In genomic region chr2:85750509-85751299, GRCh38 we compare ENCODE assay signal across 8 cellular contexts. TPM values are rescaled to one million over a fixed set of nuclear protein-coding genes. Genes with fewer than 3 reads are reported as not detected.
A peak's percentile ranks its signal among the peaks of the same experiment; 100 is the strongest.
DNase-seq lines count a peak whose midpoint lies in the region; ATAC-seq and TF ChIP-seq lines count a peak whose summit lies in the region.

No MANE protein-coding gene starts in this region.

- ATAC-seq in activated CD8-positive, alpha-beta T cell treated with anti-CD3 and anti-CD28 coated beads for 36 hours = peak; percentile 61
- ATAC-seq in HG03378 (IDR thresholded peaks at IDR 0.05; ENCODE audit: unreplicated experiment) = no peak

- H3K4me1 Mint-ChIP-seq in activated CD8-positive, alpha-beta T cell treated with anti-CD3 and anti-CD28 coated beads for 36 hours (ENCODE audit: low read depth) = peaks cover 14% of the 10 kb centered on the region
- H3K4me1 Mint-ChIP-seq in endothelial cell (ENCODE audit: unreplicated experiment) = peaks cover 7% of the 10 kb centered on the region

- TF ChIP-seq CTCF in activated CD8-positive, alpha-beta T cell treated with anti-CD3 and anti-CD28 coated beads for 36 hours (IDR thresholded peaks at IDR 0.05) = peak; percentile 75
- TF ChIP-seq CTCF in endothelial cell (IDR thresholded peaks at IDR 0.05; ENCODE audit: unreplicated experiment) = peak; percentile 85

- H3K27ac Mint-ChIP-seq in activated CD8-positive, alpha-beta T cell treated with anti-CD3 and anti-CD28 coated beads for 36 hours = no peak overlapping the region
- H3K27ac Mint-ChIP-seq in endothelial cell (ENCODE audit: unreplicated experiment) = no peak overlapping the region

- no peak overlapping the region for H3K4me3 Mint-ChIP-seq in activated CD8-positive, alpha-beta T cell treated with anti-CD3 and anti-CD28 coated beads for 36 hours
- H3K4me3 Mint-ChIP-seq in endothelial cell (ENCODE audit: unreplicated experiment) = no peak overlapping the region

- POLR2A ChIA-PET in activated CD8-positive, alpha-beta T cell treated with anti-CD3 and anti-CD28 coated beads for 36 hours (lab: Charles Lee) = interaction anchor here (1.1 kb wide), 1 partner anchor 65 kb away, joined by 3 read pairs; no protein-coding TSS in a partner anchor

- intact Hi-C loops in activated CD8-positive, alpha-beta T cell treated with anti-CD3 and anti-CD28 coated beads for 36 hours (cut with micrococcal nuclease) = loop anchor here (1.0 kb wide), 1 partner anchor 64 kb away; no protein-coding TSS in a partner anchor

- DNase-seq in NCI-H524 (lab: John Stamatoyannopoulos, UW) (peak; percentile 26 to 62), NCI-H524 treated with DMSO at 0.1 percent for 48 hours (lab: John Stamatoyannopoulos, UW) (no peak), NCI-H748 (lab: John Stamatoyannopoulos, UW; ENCODE audit: unreplicated experiment) (peak; percentile 32), endothelial cell (ENCODE audit: low spot score) (peak; percentile 79), midbrain (lab: John Stamatoyannopoulos, UW) (peak; percentile 81)
- peak; percentile 79 for DNase-seq in activated CD8-positive, alpha-beta T cell treated with anti-CD3 and anti-CD28 coated beads for 36 hours
- DNase-seq in stimulated activated CD8-positive, alpha-beta memory T cell treated with anti-CD3 and anti-CD28 coated beads, Interleukin-4, amount 100 ng/mL, for 48 hours = peak; percentile 76

- CTCF ChIA-PET in activated CD8-positive, alpha-beta T cell treated with anti-CD3 and anti-CD28 coated beads for 36 hours (lab: Charles Lee) = interaction anchor here (0.7 to 6.2 kb wide), 28 partner anchors 10 to 119 kb away, joined by 3 to 76 read pairs (median 5); no protein-coding TSS in a partner anchor

- H3K36me3 Mint-ChIP-seq in activated CD8-positive, alpha-beta T cell treated with anti-CD3 and anti-CD28 coated beads for 36 hours (ENCODE audit: low read depth) = no peaks in the 10 kb centered on the region
- H3K36me3 Mint-ChIP-seq in endothelial cell (ENCODE audit: low read depth, unreplicated experiment) = peaks cover 3% of the 10 kb centered on the region

- H3K9me3 Mint-ChIP-seq in activated CD8-positive, alpha-beta T cell treated with anti-CD3 and anti-CD28 coated beads for 36 hours = no peaks in the 10 kb centered on the region
- H3K9me3 Mint-ChIP-seq in endothelial cell (ENCODE audit: unreplicated experiment) = no peaks in the 10 kb centered on the region

- peaks cover 38% of the 10 kb centered on the region for H3K27me3 Mint-ChIP-seq in activated CD8-positive, alpha-beta T cell treated with anti-CD3 and anti-CD28 coated beads for 36 hours
- H3K27me3 Mint-ChIP-seq in endothelial cell (ENCODE audit: unreplicated experiment) = peaks cover 16% of the 10 kb centered on the region

RNA-seq across cellular contexts. Expression of gene ATOH8, which starts 3.1 kb away (rescaled TPM):
- total RNA-seq in activated CD8-positive, alpha-beta T cell treated with anti-CD3 and anti-CD28 coated beads for 36 hours = not detected
- total RNA-seq in endothelial cell (ENCODE audit: unreplicated experiment) = 1.8 TPM

RNA-seq across cellular contexts. Expression of gene GNLY, which starts 56.5 kb away (rescaled TPM):
- total RNA-seq in activated CD8-positive, alpha-beta T cell treated with anti-CD3 and anti-CD28 coated beads for 36 hours = 10 to 100 TPM; 46.7 to 52.6 TPM
- not detected for total RNA-seq in endothelial cell (ENCODE audit: unreplicated experiment)

Comparison
In these comparisons a context has a peak if more than half of its experiments do, and no peak if none do; other contexts are left out.
1. RNA of gene GNLY, which starts 56.5 kb away (total RNA-seq): 46.7 to 52.6 TPM in activated CD8-positive, alpha-beta T cell treated with anti-CD3 and anti-CD28 coated beads for 36 hours; not detected in endothelial cell (single experiment); every median in the first group is over 10 times any median in the second.